Comparison of ENCODE assay signal across 11 cellular contexts in the genomic region with DNA sequence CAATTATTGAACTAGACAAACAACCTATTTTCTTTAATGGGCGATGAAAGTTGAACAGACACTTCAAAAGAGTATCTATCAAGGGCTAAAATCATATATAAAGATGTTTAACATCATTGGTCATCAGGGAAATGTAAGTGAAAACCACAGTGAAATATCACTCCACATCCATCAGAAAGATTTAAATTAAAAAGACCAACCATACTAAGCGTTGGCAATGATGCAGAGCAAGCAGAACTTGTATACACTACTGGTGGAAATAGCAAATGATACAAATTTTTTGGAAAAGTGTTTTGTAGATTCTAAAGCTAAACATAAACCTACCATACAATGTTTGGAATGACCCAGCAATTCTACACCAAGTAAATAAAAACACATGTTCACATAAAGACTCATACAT.
"Had no signal": no experiment of that assay in that cellular context is flagged by ENCODE, and none has a peak within 500 bp of the region (broad histone marks: within the 10 kb centered on the region; RNA-seq: fewer than 3 reads in every experiment).

No MANE protein-coding gene starts in this region.

- ATAC-seq: GM23338, HCT116 had no signal

- H3K4me1 ChIP-seq: HAP-1 had no signal

- H3K9ac ChIP-seq: GM23248 had no signal

- H3K4me3 ChIP-seq: GM23248, GM23338, HAP-1 had no signal

- H3K9me3 ChIP-seq: HAP-1 had no signal

- H3K36me3 ChIP-seq: HAP-1 had no signal

- FAIRE-seq: H1, H54 had no signal

- H2AFZ ChIP-seq: GM23248, GM23338 had no signal

- H3K27ac ChIP-seq: GM23248 had no signal

- H3K4me2 ChIP-seq: GM23338 had no signal

- DNase-seq: GM23248, GOT3, H7, H9, HCEC 1CT, HFFc6 had no signal
